1 cellular context compared by ENCODE assay signal in the genomic region with DNA sequence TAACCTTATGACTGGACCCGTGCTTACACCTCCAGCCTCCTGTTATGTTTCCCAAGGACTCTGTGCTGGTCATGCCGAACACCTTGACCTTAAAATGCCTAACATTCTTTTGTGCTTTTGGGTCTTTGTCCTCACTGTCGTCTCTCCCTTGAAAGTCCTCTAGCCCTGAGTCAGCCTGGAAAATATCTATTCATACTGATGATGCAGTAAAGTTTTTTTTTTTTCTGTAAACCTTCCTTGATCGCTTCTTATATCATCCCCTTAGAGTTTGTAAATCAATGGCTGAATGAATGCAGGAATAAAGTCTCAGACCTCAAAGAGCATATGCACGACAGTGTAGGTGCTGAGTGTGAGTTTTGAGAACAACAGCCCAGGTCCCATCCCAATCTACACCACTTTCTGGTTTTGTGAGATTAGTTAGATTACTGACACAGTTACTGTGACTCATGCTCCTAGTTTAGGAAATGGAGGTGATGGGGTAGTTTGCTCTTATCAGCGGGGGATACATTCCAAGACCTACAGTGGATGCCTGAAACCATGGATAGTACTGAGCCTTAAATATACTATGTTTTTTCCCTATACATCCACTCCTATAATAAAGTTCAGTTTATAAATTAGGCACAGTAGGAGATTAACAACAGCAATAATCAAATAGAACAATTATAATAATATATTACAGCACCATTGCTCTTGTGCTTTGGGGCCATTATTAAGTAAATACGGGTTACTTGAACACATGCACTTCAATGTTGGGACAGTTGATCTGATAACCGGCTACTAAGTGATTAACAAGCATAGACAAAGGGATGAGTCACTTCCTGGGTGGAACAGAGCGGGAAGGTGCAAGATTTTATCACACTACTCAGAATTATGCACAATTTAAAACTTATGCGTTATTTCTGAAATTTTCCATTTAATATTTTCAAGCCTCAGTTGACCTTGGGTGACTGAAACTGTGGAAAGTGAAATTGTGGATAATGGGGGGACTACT.
TF ChIP-seq lines count a peak whose summit lies in the region.

No MANE protein-coding gene starts in this region.

TF ChIP-seq in HCT116, 20 proteins besides CTCF, POLR2A, EP300 and RAD21 (continued from another document):
- no peak for TF ChIP-seq EZH2phosphoT487 (IDR thresholded peaks at IDR 0.05; ENCODE audit: borderline replicate concordance)
- TF ChIP-seq FOSL1 (IDR thresholded peaks at IDR 0.05; ENCODE audit: low read depth): peak; percentile 81
- no peak for TF ChIP-seq SIN3A (IDR thresholded peaks at IDR 0.05; ENCODE audit: low read depth)
- TF ChIP-seq EZH2 (IDR thresholded peaks at IDR 0.05): no peak
- TF ChIP-seq SRF (IDR thresholded peaks at IDR 0.05; ENCODE audit: low read depth): 0 out of 2 replicates have a peak, but pooled peaks have one; percentile 14
- TF ChIP-seq SP1 (IDR thresholded peaks at IDR 0.05; ENCODE audit: low read depth): peak; percentile 77
- TF ChIP-seq ZNF274 (IDR thresholded peaks at IDR 0.05; ENCODE audit: low read depth, low read length): no peak
- peak; percentile 37 for TF ChIP-seq CEBPB (IDR thresholded peaks at IDR 0.05; ENCODE audit: low read depth)
- 0 out of 2 replicates have a peak, but pooled peaks have one; percentile 21 for TF ChIP-seq EGR1 (IDR thresholded peaks at IDR 0.05; ENCODE audit: low read depth)
- TF ChIP-seq ELF1 (IDR thresholded peaks at IDR 0.05; ENCODE audit: borderline replicate concordance, low read depth): no peak
- TF ChIP-seq YY1 (IDR thresholded peaks at IDR 0.05; ENCODE audit: extremely low read depth, insufficient replicate concordance, low read depth, low read length): no peak
- 0 out of 2 replicates have a peak, but pooled peaks have one; percentile 22 for TF ChIP-seq POLR2AphosphoS5 (IDR thresholded peaks at IDR 0.05; ENCODE audit: low read depth, low read length)
- TF ChIP-seq, protein P1, sequence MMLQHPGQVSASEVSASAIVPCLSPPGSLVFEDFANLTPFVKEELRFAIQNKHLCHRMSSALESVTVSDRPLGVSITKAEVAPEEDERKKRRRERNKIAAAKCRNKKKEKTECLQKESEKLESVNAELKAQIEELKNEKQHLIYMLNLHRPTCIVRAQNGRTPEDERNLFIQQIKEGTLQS (IDR thresholded peaks at IDR 0.05): peak; percentile 30
- no peak; the same call in 1 of the 2 replicates for TF ChIP-seq ZFX (IDR thresholded peaks at IDR 0.05)
- TF ChIP-seq, protein P2, sequence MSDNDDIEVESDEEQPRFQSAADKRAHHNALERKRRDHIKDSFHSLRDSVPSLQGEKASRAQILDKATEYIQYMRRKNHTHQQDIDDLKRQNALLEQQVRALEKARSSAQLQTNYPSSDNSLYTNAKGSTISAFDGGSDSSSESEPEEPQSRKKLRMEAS (IDR thresholded peaks at IDR 0.05): peak; percentile 43
- no peak; the same call in 1 of the 2 replicates for TF ChIP-seq CBX3 (IDR thresholded peaks at IDR 0.05; ENCODE audit: low read depth)
- TF ChIP-seq JUND (IDR thresholded peaks at IDR 0.05): peak; percentile 83
- TF ChIP-seq, protein P3, sequence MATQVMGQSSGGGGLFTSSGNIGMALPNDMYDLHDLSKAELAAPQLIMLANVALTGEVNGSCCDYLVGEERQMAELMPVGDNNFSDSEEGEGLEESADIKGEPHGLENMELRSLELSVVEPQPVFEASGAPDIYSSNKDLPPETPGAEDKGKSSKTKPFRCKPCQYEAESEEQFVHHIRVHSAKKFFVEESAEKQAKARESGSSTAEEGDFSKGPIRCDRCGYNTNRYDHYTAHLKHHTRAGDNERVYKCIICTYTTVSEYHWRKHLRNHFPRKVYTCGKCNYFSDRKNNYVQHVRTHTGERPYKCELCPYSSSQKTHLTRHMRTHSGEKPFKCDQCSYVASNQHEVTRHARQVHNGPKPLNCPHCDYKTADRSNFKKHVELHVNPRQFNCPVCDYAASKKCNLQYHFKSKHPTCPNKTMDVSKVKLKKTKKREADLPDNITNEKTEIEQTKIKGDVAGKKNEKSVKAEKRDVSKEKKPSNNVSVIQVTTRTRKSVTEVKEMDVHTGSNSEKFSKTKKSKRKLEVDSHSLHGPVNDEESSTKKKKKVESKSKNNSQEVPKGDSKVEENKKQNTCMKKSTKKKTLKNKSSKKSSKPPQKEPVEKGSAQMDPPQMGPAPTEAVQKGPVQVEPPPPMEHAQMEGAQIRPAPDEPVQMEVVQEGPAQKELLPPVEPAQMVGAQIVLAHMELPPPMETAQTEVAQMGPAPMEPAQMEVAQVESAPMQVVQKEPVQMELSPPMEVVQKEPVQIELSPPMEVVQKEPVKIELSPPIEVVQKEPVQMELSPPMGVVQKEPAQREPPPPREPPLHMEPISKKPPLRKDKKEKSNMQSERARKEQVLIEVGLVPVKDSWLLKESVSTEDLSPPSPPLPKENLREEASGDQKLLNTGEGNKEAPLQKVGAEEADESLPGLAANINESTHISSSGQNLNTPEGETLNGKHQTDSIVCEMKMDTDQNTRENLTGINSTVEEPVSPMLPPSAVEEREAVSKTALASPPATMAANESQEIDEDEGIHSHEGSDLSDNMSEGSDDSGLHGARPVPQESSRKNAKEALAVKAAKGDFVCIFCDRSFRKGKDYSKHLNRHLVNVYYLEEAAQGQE (IDR thresholded peaks at IDR 0.05; ENCODE audit: low read depth): no peak
TF ChIP-seq in HCT116: peak in this region for 9.
